ENCODE assay signal across 2 cellular contexts in genomic region chr2:113894156-113894743, GRCh38.
TF ChIP-seq lines count a peak whose summit lies in the region.

No MANE protein-coding gene starts in this region.

TF ChIP-seq in GM12878, 131 proteins besides CTCF, POLR2A, EP300 and RAD21:
- TF ChIP-seq ZBTB33 (IDR thresholded peaks at IDR 0.05) (no peak), ATF7 (IDR thresholded peaks at IDR 0.05; ENCODE audit: low read depth) (no peak), TCF3 (IDR thresholded peaks at IDR 0.05; ENCODE audit: borderline replicate concordance, insufficient read depth, low read depth, low read length) (no peak), HCFC1 (IDR thresholded peaks at IDR 0.05; ENCODE audit: low read length) (no peak), HSF1 (IDR thresholded peaks at IDR 0.05; ENCODE audit: low read depth, low read length) (no peak), NR2F1 (conservative IDR thresholded peaks at IDR 0.05) (peak; percentile 66), BACH1 (IDR thresholded peaks at IDR 0.05; ENCODE audit: borderline replicate concordance) (peak; percentile 64; the same call in 1 of the 2 replicates), FOXM1 (IDR thresholded peaks at IDR 0.05; ENCODE audit: low read depth, low read length) (no peak), RFX5 (IDR thresholded peaks at IDR 0.05; ENCODE audit: low read depth, low read length) (no peak), POLR2AphosphoS2 (IDR thresholded peaks at IDR 0.05; ENCODE audit: low read depth, low read length) (no peak), CBX3 (IDR thresholded peaks at IDR 0.05; ENCODE audit: borderline replicate concordance, low read depth) (no peak), E2F4 (IDR thresholded peaks at IDR 0.05; ENCODE audit: low read depth, low read length) (no peak), SIN3A (IDR thresholded peaks at IDR 0.05; ENCODE audit: low read depth, low read length) (no peak), PAX5 (IDR thresholded peaks at IDR 0.05; ENCODE audit: borderline replicate concordance, low read depth, low read length) (no peak), GABPA (IDR thresholded peaks at IDR 0.05; ENCODE audit: low read depth) (no peak), ELK1 (IDR thresholded peaks at IDR 0.05; ENCODE audit: low read depth, low read length) (no peak), ATF2 (IDR thresholded peaks at IDR 0.05; ENCODE audit: low read length) (0 out of 2 replicates have a peak, but pooled peaks have one; percentile 24)

TF ChIP-seq in HEK293T, 16 proteins besides CTCF, POLR2A, EP300 and RAD21 (continued from another document):
- TF ChIP-seq ELF4 (IDR thresholded peaks at IDR 0.05), result no peak
- no peak for TF ChIP-seq SP1 (IDR thresholded peaks at IDR 0.05)
TF ChIP-seq in HEK293T: peak in this region for 0.
